In the genomic region with DNA sequence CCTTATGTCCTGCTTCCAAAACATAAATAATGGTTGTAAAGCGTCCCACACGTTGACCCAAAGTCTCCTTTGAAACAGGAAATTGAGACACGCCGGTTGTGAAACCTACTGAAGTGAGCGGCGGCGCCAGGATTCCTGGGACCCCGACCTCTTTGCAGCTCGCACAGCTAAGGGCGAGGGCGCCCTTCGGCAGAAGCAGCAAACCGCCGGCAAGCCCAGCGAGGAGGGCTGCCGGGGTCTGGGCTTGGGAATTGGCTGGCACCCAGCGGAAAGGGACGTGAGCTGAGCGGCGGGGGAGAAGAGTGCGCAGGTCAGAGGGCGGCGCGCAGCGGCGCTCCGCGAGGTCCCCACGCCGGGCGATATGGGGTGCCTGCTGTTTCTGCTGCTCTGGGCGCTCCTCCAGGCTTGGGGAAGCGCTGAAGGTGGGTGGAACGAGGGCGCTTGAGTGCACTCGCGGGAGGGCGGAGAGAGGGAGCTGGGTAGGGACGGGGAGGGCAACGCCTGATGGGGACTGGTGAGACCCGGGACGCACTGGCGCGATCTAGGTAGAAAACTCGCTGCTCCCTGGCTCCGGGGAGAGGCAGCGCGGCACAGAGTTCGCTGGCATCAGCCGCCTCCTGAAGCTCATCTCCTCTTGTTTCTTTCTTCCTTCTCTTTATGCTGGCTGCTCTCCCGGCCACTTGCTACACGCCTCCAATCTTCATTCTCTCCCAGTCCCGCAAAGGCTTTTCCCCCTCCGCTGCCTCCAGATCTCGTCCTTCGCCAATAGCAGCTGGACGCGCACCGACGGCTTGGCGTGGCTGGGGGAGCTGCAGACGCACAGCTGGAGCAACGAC, we compare ENCODE assay signal across 8 cellular contexts. TPM values are rescaled to one million over a fixed set of nuclear protein-coding genes. Genes with fewer than 3 reads are reported as not detected.
DNase-seq lines count a peak whose midpoint lies in the region; ATAC-seq and TF ChIP-seq lines count a peak whose summit lies in the region.

A gene (plus strand): TSS at position 155 of the 836 bp plus-strand sequence. CDS start 207 bp downstream, at position 362.

- H3K4me3 Mint-ChIP-seq in stimulated activated naive CD8-positive, alpha-beta T cell treated with anti-CD3 and anti-CD28 coated beads, Interleukin-15, Interleukin-2, amounts not matched to agents 100 ng/mL and 50 ng/mL, for 24 hours = peak within 1 kb of the TSS; percentile 80

- ATAC-seq in left lobe of liver (peak; percentile 55), HG03460 (IDR thresholded peaks at IDR 0.05; ENCODE audit: unreplicated experiment) (no peak)

- no peak within 1 kb of the TSS for H3K27ac ChIP-seq in breast epithelium

- peak within 1 kb of the TSS; percentile 26 for H3K4me3 ChIP-seq in LNCaP clone FGC (ENCODE audit: low read depth, low read length)
- peak within 1 kb of the TSS; percentile 46 to 67 (median 51) for H3K4me3 ChIP-seq in breast epithelium

- DNase-seq in DMS53 (lab: John Stamatoyannopoulos, UW) (peak; percentile 62), LNCaP clone FGC (ENCODE audit: low read depth) (no peak), breast epithelium (ENCODE audit: low spot score in 2 of 2) (no peak), left lobe of liver (ENCODE audit: low spot score) (peak; percentile 64), KG1 (lab: John Stamatoyannopoulos, UW) (no peak), midbrain (lab: John Stamatoyannopoulos, UW) (no peak)

- no peaks in the 10 kb centered on the region for H3K9me3 ChIP-seq in breast epithelium

- intact Hi-C loops in breast epithelium (cut with DNase I; ENCODE audit: low total_unique reads) = no loop called here

- H3K27ac Mint-ChIP-seq in stimulated activated naive CD8-positive, alpha-beta T cell treated with anti-CD3 and anti-CD28 coated beads, Interleukin-15, Interleukin-2, amounts not matched to agents 100 ng/mL and 50 ng/mL, for 24 hours = no peak within 1 kb of the TSS

- no peak for TF ChIP-seq POLR2A in breast epithelium (IDR thresholded peaks at IDR 0.05)

- no peak for TF ChIP-seq CTCF in LNCaP clone FGC (IDR thresholded peaks at IDR 0.05; ENCODE audit: control insufficient read depth, extremely low read depth, insufficient read depth)
- no peak for TF ChIP-seq CTCF in breast epithelium (IDR thresholded peaks at IDR 0.05)

- H3K4me1 ChIP-seq in breast epithelium = no peaks in the 10 kb centered on the region

- H3K27me3 ChIP-seq in breast epithelium = peaks cover 0 to 46% of the 10 kb centered on the region in 2 donors

- no peaks in the 10 kb centered on the region for H3K9me3 Mint-ChIP-seq in stimulated activated naive CD8-positive, alpha-beta T cell treated with anti-CD3 and anti-CD28 coated beads, Interleukin-15, Interleukin-2, amounts not matched to agents 100 ng/mL and 50 ng/mL, for 24 hours

- peaks cover 73% of the 10 kb centered on the region for H3K27me3 Mint-ChIP-seq in stimulated activated naive CD8-positive, alpha-beta T cell treated with anti-CD3 and anti-CD28 coated beads, Interleukin-15, Interleukin-2, amounts not matched to agents 100 ng/mL and 50 ng/mL, for 24 hours

- no peaks in the 10 kb centered on the region for H3K36me3 Mint-ChIP-seq in stimulated activated naive CD8-positive, alpha-beta T cell treated with anti-CD3 and anti-CD28 coated beads, Interleukin-15, Interleukin-2, amounts not matched to agents 100 ng/mL and 50 ng/mL, for 24 hours (ENCODE audit: low read depth)

- H3K36me3 ChIP-seq in breast epithelium = no peaks in the 10 kb centered on the region

- H3K4me1 Mint-ChIP-seq in stimulated activated naive CD8-positive, alpha-beta T cell treated with anti-CD3 and anti-CD28 coated beads, Interleukin-15, Interleukin-2, amounts not matched to agents 100 ng/mL and 50 ng/mL, for 24 hours (ENCODE audit: low read depth) = peaks cover 45% of the 10 kb centered on the region

RNA-seq across cellular contexts. Expression of the gene that starts here (rescaled TPM):
- total RNA-seq in breast epithelium (1 to 10 TPM in 2 of 3 donors, under 1 TPM in 1; 0.96 to 2.0 (median 1.8) TPM), left lobe of liver (9.5 TPM)

Comparison
In these comparisons a context has a peak if more than half of its experiments do, and no peak if none do; other contexts are left out.
1. DNase-seq: peak in DMS53 (single experiment) and left lobe of liver (single experiment); none in LNCaP clone FGC (single experiment), breast epithelium (0 of 2), KG1 (single experiment) and midbrain (single experiment).